1 cellular context compared by ENCODE assay signal in genomic region chr17:7704601-7705268, GRCh38.
TF ChIP-seq lines count a peak whose summit lies in the region.

TSS of gene EFNB3 (plus strand) at chr17:7705202. CDS start at chr17:7705599, 397 bp downstream.

TF ChIP-seq in H1, 55 proteins besides CTCF, POLR2A, EP300 and RAD21 (continued from another document):
- TF ChIP-seq, protein P1, sequence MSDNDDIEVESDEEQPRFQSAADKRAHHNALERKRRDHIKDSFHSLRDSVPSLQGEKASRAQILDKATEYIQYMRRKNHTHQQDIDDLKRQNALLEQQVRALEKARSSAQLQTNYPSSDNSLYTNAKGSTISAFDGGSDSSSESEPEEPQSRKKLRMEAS (IDR thresholded peaks at IDR 0.05): peak; percentile 56; the same call in 1 of the 2 replicates
- TF ChIP-seq PHF8 (conservative IDR thresholded peaks at IDR 0.05; ENCODE audit: low read depth, low read length) (no peak), ASH2L (IDR thresholded peaks at IDR 0.05; ENCODE audit: low read length) (peak; percentile 5), BACH1 (IDR thresholded peaks at IDR 0.05; ENCODE audit: low read length) (peak; percentile 68; the same call in 1 of the 2 replicates), SP4 (IDR thresholded peaks at IDR 0.05; ENCODE audit: low read length) (peak; percentile 38; the same call in 1 of the 2 replicates), SP1 (IDR thresholded peaks at IDR 0.05; ENCODE audit: low read depth, low read length) (peak; percentile 94), JUND (IDR thresholded peaks at IDR 0.05; ENCODE audit: low read length) (no peak), CREB1 (IDR thresholded peaks at IDR 0.05) (0 out of 2 replicates have a peak, but pooled peaks have one; percentile 17), TAF1 (IDR thresholded peaks at IDR 0.05; ENCODE audit: low read depth, low read length) (no peak), SIN3A (conservative IDR thresholded peaks at IDR 0.05 in 1 of 2, IDR thresholded peaks at IDR 0.05 in 1 of 2; ENCODE audit: low read depth in 1 of 2, low read length in 2 of 2) (peak; percentile 58 to 82; a peak in 2 of 4 replicates), CBX5 (IDR thresholded peaks at IDR 0.05; ENCODE audit: low read depth, low read length) (no peak), CHD2 (IDR thresholded peaks at IDR 0.05; ENCODE audit: low read length) (no peak), HDAC2 (IDR thresholded peaks at IDR 0.05; ENCODE audit: borderline replicate concordance in 1 of 2, low read depth in 2 of 2, low read length in 2 of 2) (peak in 1 of 2 experiments; percentile 96; a peak in 2 of 4 replicates), CEBPB (IDR thresholded peaks at IDR 0.05; ENCODE audit: low read depth, low read length) (no peak), RXRA (IDR thresholded peaks at IDR 0.05; ENCODE audit: insufficient read depth, low read depth, low read length) (no peak), KDM1A (IDR thresholded peaks at IDR 0.05; ENCODE audit: borderline replicate concordance, low read length) (peak; percentile 93), JUN (IDR thresholded peaks at IDR 0.05; ENCODE audit: low read depth, low read length) (no peak), KDM4A (IDR thresholded peaks at IDR 0.05; ENCODE audit: low read depth, low read length, severe bottlenecking) (peak; percentile 11), TEAD4 (IDR thresholded peaks at IDR 0.05; ENCODE audit: low read depth, low read length) (peak; percentile 52; the same call in 1 of the 2 replicates), USF2 (IDR thresholded peaks at IDR 0.05; ENCODE audit: low read length) (no peak)
- TF ChIP-seq, protein P2, sequence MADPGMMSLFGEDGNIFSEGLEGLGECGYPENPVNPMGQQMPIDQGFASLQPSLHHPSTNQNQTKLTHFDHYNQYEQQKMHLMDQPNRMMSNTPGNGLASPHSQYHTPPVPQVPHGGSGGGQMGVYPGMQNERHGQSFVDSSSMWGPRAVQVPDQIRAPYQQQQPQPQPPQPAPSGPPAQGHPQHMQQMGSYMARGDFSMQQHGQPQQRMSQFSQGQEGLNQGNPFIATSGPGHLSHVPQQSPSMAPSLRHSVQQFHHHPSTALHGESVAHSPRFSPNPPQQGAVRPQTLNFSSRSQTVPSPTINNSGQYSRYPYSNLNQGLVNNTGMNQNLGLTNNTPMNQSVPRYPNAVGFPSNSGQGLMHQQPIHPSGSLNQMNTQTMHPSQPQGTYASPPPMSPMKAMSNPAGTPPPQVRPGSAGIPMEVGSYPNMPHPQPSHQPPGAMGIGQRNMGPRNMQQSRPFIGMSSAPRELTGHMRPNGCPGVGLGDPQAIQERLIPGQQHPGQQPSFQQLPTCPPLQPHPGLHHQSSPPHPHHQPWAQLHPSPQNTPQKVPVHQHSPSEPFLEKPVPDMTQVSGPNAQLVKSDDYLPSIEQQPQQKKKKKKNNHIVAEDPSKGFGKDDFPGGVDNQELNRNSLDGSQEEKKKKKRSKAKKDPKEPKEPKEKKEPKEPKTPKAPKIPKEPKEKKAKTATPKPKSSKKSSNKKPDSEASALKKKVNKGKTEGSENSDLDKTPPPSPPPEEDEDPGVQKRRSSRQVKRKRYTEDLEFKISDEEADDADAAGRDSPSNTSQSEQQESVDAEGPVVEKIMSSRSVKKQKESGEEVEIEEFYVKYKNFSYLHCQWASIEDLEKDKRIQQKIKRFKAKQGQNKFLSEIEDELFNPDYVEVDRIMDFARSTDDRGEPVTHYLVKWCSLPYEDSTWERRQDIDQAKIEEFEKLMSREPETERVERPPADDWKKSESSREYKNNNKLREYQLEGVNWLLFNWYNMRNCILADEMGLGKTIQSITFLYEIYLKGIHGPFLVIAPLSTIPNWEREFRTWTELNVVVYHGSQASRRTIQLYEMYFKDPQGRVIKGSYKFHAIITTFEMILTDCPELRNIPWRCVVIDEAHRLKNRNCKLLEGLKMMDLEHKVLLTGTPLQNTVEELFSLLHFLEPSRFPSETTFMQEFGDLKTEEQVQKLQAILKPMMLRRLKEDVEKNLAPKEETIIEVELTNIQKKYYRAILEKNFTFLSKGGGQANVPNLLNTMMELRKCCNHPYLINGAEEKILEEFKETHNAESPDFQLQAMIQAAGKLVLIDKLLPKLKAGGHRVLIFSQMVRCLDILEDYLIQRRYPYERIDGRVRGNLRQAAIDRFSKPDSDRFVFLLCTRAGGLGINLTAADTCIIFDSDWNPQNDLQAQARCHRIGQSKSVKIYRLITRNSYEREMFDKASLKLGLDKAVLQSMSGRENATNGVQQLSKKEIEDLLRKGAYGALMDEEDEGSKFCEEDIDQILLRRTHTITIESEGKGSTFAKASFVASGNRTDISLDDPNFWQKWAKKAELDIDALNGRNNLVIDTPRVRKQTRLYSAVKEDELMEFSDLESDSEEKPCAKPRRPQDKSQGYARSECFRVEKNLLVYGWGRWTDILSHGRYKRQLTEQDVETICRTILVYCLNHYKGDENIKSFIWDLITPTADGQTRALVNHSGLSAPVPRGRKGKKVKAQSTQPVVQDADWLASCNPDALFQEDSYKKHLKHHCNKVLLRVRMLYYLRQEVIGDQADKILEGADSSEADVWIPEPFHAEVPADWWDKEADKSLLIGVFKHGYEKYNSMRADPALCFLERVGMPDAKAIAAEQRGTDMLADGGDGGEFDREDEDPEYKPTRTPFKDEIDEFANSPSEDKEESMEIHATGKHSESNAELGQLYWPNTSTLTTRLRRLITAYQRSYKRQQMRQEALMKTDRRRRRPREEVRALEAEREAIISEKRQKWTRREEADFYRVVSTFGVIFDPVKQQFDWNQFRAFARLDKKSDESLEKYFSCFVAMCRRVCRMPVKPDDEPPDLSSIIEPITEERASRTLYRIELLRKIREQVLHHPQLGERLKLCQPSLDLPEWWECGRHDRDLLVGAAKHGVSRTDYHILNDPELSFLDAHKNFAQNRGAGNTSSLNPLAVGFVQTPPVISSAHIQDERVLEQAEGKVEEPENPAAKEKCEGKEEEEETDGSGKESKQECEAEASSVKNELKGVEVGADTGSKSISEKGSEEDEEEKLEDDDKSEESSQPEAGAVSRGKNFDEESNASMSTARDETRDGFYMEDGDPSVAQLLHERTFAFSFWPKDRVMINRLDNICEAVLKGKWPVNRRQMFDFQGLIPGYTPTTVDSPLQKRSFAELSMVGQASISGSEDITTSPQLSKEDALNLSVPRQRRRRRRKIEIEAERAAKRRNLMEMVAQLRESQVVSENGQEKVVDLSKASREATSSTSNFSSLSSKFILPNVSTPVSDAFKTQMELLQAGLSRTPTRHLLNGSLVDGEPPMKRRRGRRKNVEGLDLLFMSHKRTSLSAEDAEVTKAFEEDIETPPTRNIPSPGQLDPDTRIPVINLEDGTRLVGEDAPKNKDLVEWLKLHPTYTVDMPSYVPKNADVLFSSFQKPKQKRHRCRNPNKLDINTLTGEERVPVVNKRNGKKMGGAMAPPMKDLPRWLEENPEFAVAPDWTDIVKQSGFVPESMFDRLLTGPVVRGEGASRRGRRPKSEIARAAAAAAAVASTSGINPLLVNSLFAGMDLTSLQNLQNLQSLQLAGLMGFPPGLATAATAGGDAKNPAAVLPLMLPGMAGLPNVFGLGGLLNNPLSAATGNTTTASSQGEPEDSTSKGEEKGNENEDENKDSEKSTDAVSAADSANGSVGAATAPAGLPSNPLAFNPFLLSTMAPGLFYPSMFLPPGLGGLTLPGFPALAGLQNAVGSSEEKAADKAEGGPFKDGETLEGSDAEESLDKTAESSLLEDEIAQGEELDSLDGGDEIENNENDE (IDR thresholded peaks at IDR 0.05; ENCODE audit: insufficient replicate concordance, low read length): no peak
- TF ChIP-seq, protein P3, sequence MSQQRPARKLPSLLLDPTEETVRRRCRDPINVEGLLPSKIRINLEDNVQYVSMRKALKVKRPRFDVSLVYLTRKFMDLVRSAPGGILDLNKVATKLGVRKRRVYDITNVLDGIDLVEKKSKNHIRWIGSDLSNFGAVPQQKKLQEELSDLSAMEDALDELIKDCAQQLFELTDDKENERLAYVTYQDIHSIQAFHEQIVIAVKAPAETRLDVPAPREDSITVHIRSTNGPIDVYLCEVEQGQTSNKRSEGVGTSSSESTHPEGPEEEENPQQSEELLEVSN (IDR thresholded peaks at IDR 0.05): 0 out of 2 replicates have a peak, but pooled peaks have one; percentile 27
